In genomic region chr20:36875093-36875492, GRCh38 we compare ENCODE assay signal across 9 cellular contexts. TPM values are rescaled to one million over a fixed set of nuclear protein-coding genes. Genes with fewer than 3 reads are reported as not detected.
"Had no signal": no experiment of that assay in that cellular context is flagged by ENCODE, and none has a peak within 500 bp of the region (broad histone marks: within the 10 kb centered on the region; RNA-seq: fewer than 3 reads in every experiment).

No MANE protein-coding gene starts in this region.

RNA-seq across cellular contexts. Expression of gene TLDC2, which starts 0.8 kb away (rescaled TPM):
- total RNA-seq: activated B cell treated with CpG ODN at 0.5 μM for 24 hours; activated CD4-positive, alpha-beta memory T cell treated with anti-CD3 and anti-CD28 coated beads for 36 hours; activated naive CD4-positive, alpha-beta T cell treated with anti-CD3 and anti-CD28 coated beads for 36 hours; activated naive CD4-positive, alpha-beta T cell treated with anti-CD3 and anti-CD28 coated beads, Interleukin-2, amount 50 U/mL, for 72 hours; activated T-cell treated with anti-CD3 and anti-CD28 coated beads, Interleukin-2, amount 50 U/mL, for 4 hours; activated T-helper 1 cell treated with anti-CD3 and anti-CD28 coated beads, Interleukin-12 subunit alpha, Interleukin-12 subunit beta, Interleukin-2, Interleukin-4 antibody, amounts not matched to agents 30 ng/mL and 10 ng/mL and 1 ng/mL, durations not matched to agents 14 hours and 24 hours and 36 hours; MCF 10A; PC-3; Right ventricle myocardium superior had no signal
